16 cellular contexts compared by ENCODE assay signal in genomic region chr10:51244308-51244707, GRCh38.
DNase-seq lines count a peak whose midpoint lies in the region; ATAC-seq and TF ChIP-seq lines count a peak whose summit lies in the region.
"Had no signal": no experiment of that assay in that cellular context is flagged by ENCODE, and none has a peak within 500 bp of the region (broad histone marks: within the 10 kb centered on the region; RNA-seq: fewer than 3 reads in every experiment).

No MANE protein-coding gene starts in this region.

- ATAC-seq in Right ventricle myocardium inferior (peak; percentile 51), GM19463 (IDR thresholded peaks at IDR 0.05; ENCODE audit: unreplicated experiment) (no peak)
- ATAC-seq: left lung, T-helper 17 cell had no signal

- no peak for TF ChIP-seq CTCF in fibroblast of pulmonary artery (IDR thresholded peaks at IDR 0.05; ENCODE audit: low read length, missing control alignments)
- no peak for TF ChIP-seq CTCF in nephron (IDR thresholded peaks at IDR 0.05; ENCODE audit: unreplicated experiment in 3 of 3)

- intact Hi-C loops in Right ventricle myocardium inferior (cut with DNase I), result loop anchor here (5.0 kb wide), 1 partner anchor 92 kb away; no protein-coding TSS in a partner anchor
- intact Hi-C loops in cardiac septum (cut with DNase I), result loop anchor here (10.0 kb wide), 1 partner anchor 170 kb away; the partner anchor contains the start of gene PRKG1

- H3K4me3 ChIP-seq in fibroblast of pulmonary artery (replicated peaks; ENCODE audit: low read depth, low read length), result no peak overlapping the region
- H3K4me3 ChIP-seq: left lung had no signal

- peak overlapping the region; percentile 2 to 18 (median 10) for H3K4me3 Mint-ChIP-seq in nephron
- H3K4me3 Mint-ChIP-seq: activated naive CD4-positive, alpha-beta T cell treated with anti-CD3 and anti-CD28 coated beads, Interleukin-2, amount 50 U/mL, for 24 hours; T-helper 17 cell had no signal

- no peaks in the 10 kb centered on the region for H3K27me3 Mint-ChIP-seq in nephron (ENCODE audit: low read depth)
- H3K27me3 Mint-ChIP-seq: activated naive CD4-positive, alpha-beta T cell treated with anti-CD3 and anti-CD28 coated beads, Interleukin-2, amount 50 U/mL, for 24 hours; T-helper 17 cell had no signal

- no peaks in the 10 kb centered on the region for H3K9me3 Mint-ChIP-seq in nephron

- DNase-seq in Right ventricle myocardium inferior (ENCODE audit: missing footprints), result no peak
- no peak for DNase-seq in cardiac septum (ENCODE audit: low spot score)
- DNase-seq in fibroblast of pulmonary artery (ENCODE audit: low read depth), result peak; percentile 2
- DNase-seq in HT-29 (ENCODE audit: low spot score), result no peak
- no peak for DNase-seq in AG08395 (ENCODE audit: low spot score)
- no peak for DNase-seq in COLO668 (lab: John Stamatoyannopoulos, UW; ENCODE audit: unreplicated experiment)
- DNase-seq: 8988T, activated T-cell treated with anti-CD3 and anti-CD28 coated beads for 4 hours, DND-41, left lung, NCI-H2107, RPMI8226, T-helper 17 cell had no signal

- peaks cover 79% of the 10 kb centered on the region for H3K4me1 Mint-ChIP-seq in nephron
- H3K4me1 Mint-ChIP-seq: activated naive CD4-positive, alpha-beta T cell treated with anti-CD3 and anti-CD28 coated beads, Interleukin-2, amount 50 U/mL, for 24 hours; T-helper 17 cell had no signal

- H3K36me3 Mint-ChIP-seq in nephron (ENCODE audit: low read depth), result no peaks in the 10 kb centered on the region
- H3K36me3 Mint-ChIP-seq: activated naive CD4-positive, alpha-beta T cell treated with anti-CD3 and anti-CD28 coated beads, Interleukin-2, amount 50 U/mL, for 24 hours had no signal

- peak overlapping the region; percentile 84 to 90 (median 88) for H3K27ac Mint-ChIP-seq in nephron
- H3K27ac Mint-ChIP-seq: activated naive CD4-positive, alpha-beta T cell treated with anti-CD3 and anti-CD28 coated beads, Interleukin-2, amount 50 U/mL, for 24 hours; T-helper 17 cell had no signal
